ENCODE assay signal across 20 cellular contexts in the genomic region with DNA sequence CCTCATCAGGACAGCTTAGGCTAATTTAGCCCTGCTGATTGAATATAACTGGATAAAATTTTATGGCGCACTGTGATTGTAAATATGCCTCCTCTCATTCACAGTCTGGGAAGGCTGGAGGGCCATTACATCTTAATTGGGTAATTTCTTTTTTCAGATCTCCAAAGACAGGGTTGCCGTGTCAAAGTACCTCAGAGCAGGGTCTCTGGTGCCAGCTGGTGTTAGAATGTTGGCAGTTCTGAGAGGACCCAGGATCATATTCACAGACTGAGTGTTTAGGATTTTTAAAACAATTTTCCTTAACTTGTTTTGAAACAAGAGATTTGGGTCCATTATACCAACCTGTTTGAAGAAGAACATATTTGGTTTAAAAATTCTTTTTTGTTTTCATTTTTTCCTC.
DNase-seq lines count a peak whose midpoint lies in the region; ATAC-seq and TF ChIP-seq lines count a peak whose summit lies in the region.
"Had no signal": no experiment of that assay in that cellular context is flagged by ENCODE, and none has a peak within 500 bp of the region (broad histone marks: within the 10 kb centered on the region; RNA-seq: fewer than 3 reads in every experiment).

No MANE protein-coding gene starts in this region.

- ATAC-seq in HG02798 (IDR thresholded peaks at IDR 0.05; ENCODE audit: poor library complexity, unreplicated experiment) = no peak
- ATAC-seq: activated T-helper 17 cell treated with anti-CD3 and anti-CD28 coated beads, Interleukin-2, amount 50 U/mL, for 72 hours; naive thymus-derived CD4-positive, alpha-beta T cell; right lobe of liver had no signal

- H3K4me3 ChIP-seq in astrocyte of the spinal cord (ENCODE audit: low read depth, low read length) (no peak overlapping the region), retinal pigment epithelial cell (ENCODE audit: low read length) (no peak overlapping the region)
- H3K4me3 ChIP-seq: right lobe of liver had no signal

- DNase-seq in NCI-H2171 treated with DMSO at 0.1 percent for 48 hours (lab: John Stamatoyannopoulos, UW) (peak; percentile 41), NCI-H2171 (lab: John Stamatoyannopoulos, UW) (no peak), NCI-H2081 (lab: John Stamatoyannopoulos, UW) (peak; percentile 35 to 83), astrocyte of the spinal cord (ENCODE audit: low read depth, low spot score) (no peak), retinal pigment epithelial cell (ENCODE audit: low read depth) (no peak), Kasumi-1 (lab: John Stamatoyannopoulos, UW) (no peak), midbrain (lab: John Stamatoyannopoulos, UW) (no peak)
- DNase-seq: activated CD4-positive, alpha-beta T cell treated with anti-CD3 and anti-CD28 coated beads, Interleukin-2, amount 10 ng/mL, durations not matched to agents 24 days and 14 days; activated naive CD8-positive, alpha-beta T cell treated with anti-CD3 and anti-CD28 coated beads, Interleukin-2, amount 10 ng/mL, durations not matched to agents 7 days and 5 days; endodermal cell; glutamatergic neuron; HFFc6; mesenchymal stem cell; naive thymus-derived CD4-positive, alpha-beta T cell; NCI-H446; right lobe of liver; stimulated activated CD4-positive, alpha-beta T cell treated with anti-CD3 and anti-CD28 coated beads, Interleukin-15, amount 100 ng/mL, for 24 hours; T-helper 2 cell had no signal

- peak; percentile 23 for TF ChIP-seq CTCF in astrocyte of the spinal cord (IDR thresholded peaks at IDR 0.05; ENCODE audit: low read depth, low read length)
- peak; percentile 23 for TF ChIP-seq CTCF in retinal pigment epithelial cell (conservative IDR thresholded peaks at IDR 0.05; ENCODE audit: low read depth, low read length)

- in situ Hi-C loops in astrocyte of the spinal cord (cut with HindIII; ENCODE audit: low sequenced_read_pairs) = no loop called here

Comparison
In these comparisons a context has a peak if more than half of its experiments do, and no peak if none do; other contexts are left out.
1. DNase-seq: peak in NCI-H2171 treated with DMSO at 0.1 percent for 48 hours (single experiment) and NCI-H2081 (2 of 2); none in NCI-H2171 (single experiment), astrocyte of the spinal cord (single experiment), retinal pigment epithelial cell (single experiment), Kasumi-1 (0 of 2) and midbrain (single experiment).